ENCODE assay signal across 11 cellular contexts in the genomic region with DNA sequence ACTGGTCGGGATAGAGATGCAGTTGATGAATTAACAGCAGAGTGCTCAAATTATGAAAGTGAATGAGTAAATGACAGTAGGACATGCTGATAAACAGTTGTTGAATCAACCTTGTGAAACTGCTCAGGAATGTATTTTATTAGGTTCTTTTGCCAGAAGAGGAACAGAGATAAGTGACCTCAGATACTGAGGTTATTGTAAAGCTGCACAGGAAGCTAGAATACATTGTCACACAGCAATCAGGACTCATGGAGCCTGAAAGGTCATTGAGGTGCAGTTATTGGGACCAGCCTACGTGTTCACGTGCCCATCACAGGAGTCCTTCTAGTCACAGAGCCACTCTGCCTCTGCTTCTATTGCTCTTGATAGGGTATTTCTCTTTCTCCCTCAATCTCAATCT. TPM values are rescaled to one million over a fixed set of nuclear protein-coding genes. Genes with fewer than 3 reads are reported as not detected.
A peak's percentile ranks its signal among the peaks of the same experiment; 100 is the strongest.
DNase-seq lines count a peak whose midpoint lies in the region; ATAC-seq and TF ChIP-seq lines count a peak whose summit lies in the region.
"Had no signal": no experiment of that assay in that cellular context is flagged by ENCODE, and none has a peak within 500 bp of the region (broad histone marks: within the 10 kb centered on the region; RNA-seq: fewer than 3 reads in every experiment).

No MANE protein-coding gene starts in this region.

- H3K9me3 Mint-ChIP-seq in stimulated activated naive CD8-positive, alpha-beta T cell treated with anti-CD3 and anti-CD28 coated beads, Interleukin-15, amount 100 ng/mL, for 72 hours: peaks cover 0 to 6% of the 10 kb centered on the region in 2 donors
- H3K9me3 Mint-ChIP-seq in chondrocyte (ENCODE audit: low read depth): peaks cover 6% of the 10 kb centered on the region
- H3K9me3 Mint-ChIP-seq: activated naive CD4-positive, alpha-beta T cell treated with anti-CD3 and anti-CD28 coated beads, Interleukin-2, amount 50 U/mL, for 24 hours had no signal

- ATAC-seq in GM18858 (IDR thresholded peaks at IDR 0.05; ENCODE audit: unreplicated experiment) (peak; percentile 94), HG02623 (IDR thresholded peaks at IDR 0.05; ENCODE audit: unreplicated experiment) (peak; percentile 82), HG03575 (IDR thresholded peaks at IDR 0.05; ENCODE audit: extremely low read depth, insufficient number of reproducible peaks, low FRiP score, unreplicated experiment) (peak; percentile 75), right lobe of liver (peak; percentile 65 to 85 (median 81)), mucosa of descending colon (no peak)
- ATAC-seq in stimulated activated naive CD8-positive, alpha-beta T cell treated with anti-CD3 and anti-CD28 coated beads, Interleukin-15, amount 100 ng/mL, for 72 hours: no peak

- H3K36me3 Mint-ChIP-seq in chondrocyte (ENCODE audit: low read depth): no peaks in the 10 kb centered on the region

- H3K27ac Mint-ChIP-seq in stimulated activated naive CD8-positive, alpha-beta T cell treated with anti-CD3 and anti-CD28 coated beads, Interleukin-15, amount 100 ng/mL, for 72 hours: no peak overlapping the region
- no peak overlapping the region for H3K27ac Mint-ChIP-seq in chondrocyte (ENCODE audit: unreplicated experiment)
- H3K27ac Mint-ChIP-seq: activated naive CD4-positive, alpha-beta T cell treated with anti-CD3 and anti-CD28 coated beads, Interleukin-2, amount 50 U/mL, for 24 hours had no signal

- TF ChIP-seq CTCF in right lobe of liver (IDR thresholded peaks at IDR 0.05): no peak
- no peak for TF ChIP-seq CTCF in mucosa of descending colon (IDR thresholded peaks at IDR 0.05)
- no peak for TF ChIP-seq CTCF in chondrocyte (IDR thresholded peaks at IDR 0.05)

- intact Hi-C loops in right lobe of liver (cut with DNase I) (no loop called here), mucosa of descending colon (cut with DNase I, micrococcal nuclease) (no loop called here)

- no peak overlapping the region for H3K4me3 Mint-ChIP-seq in stimulated activated naive CD8-positive, alpha-beta T cell treated with anti-CD3 and anti-CD28 coated beads, Interleukin-15, amount 100 ng/mL, for 72 hours
- H3K4me3 Mint-ChIP-seq in chondrocyte (ENCODE audit: unreplicated experiment): no peak overlapping the region
- H3K4me3 Mint-ChIP-seq: activated naive CD4-positive, alpha-beta T cell treated with anti-CD3 and anti-CD28 coated beads, Interleukin-2, amount 50 U/mL, for 24 hours had no signal

- WGBS in right lobe of liver (ENCODE audit: insufficient coverage, low coverage, low lambda C conversion rate, missing lambda C conversion rate): 46% methylated on average over 3 of the region's 3 CpGs

- no peak for TF ChIP-seq POLR2A in right lobe of liver (IDR thresholded peaks at IDR 0.05)

- H3K36me3 ChIP-seq in right lobe of liver: no peaks in the 10 kb centered on the region
- no peaks in the 10 kb centered on the region for H3K36me3 ChIP-seq in mucosa of descending colon (ENCODE audit: low read depth)

- peaks cover 42% of the 10 kb centered on the region for H3K4me1 Mint-ChIP-seq in stimulated activated naive CD8-positive, alpha-beta T cell treated with anti-CD3 and anti-CD28 coated beads, Interleukin-15, amount 100 ng/mL, for 72 hours
- H3K4me1 Mint-ChIP-seq in chondrocyte (ENCODE audit: low read depth): peaks cover 9% of the 10 kb centered on the region

- no peak overlapping the region for H3K4me3 ChIP-seq in right lobe of liver
- H3K4me3 ChIP-seq in mucosa of descending colon: no peak overlapping the region

- H3K4me1 ChIP-seq in right lobe of liver (no peaks in the 10 kb centered on the region), mucosa of descending colon (ENCODE audit: low read depth) (no peaks in the 10 kb centered on the region)

- H3K27me3 Mint-ChIP-seq in stimulated activated naive CD8-positive, alpha-beta T cell treated with anti-CD3 and anti-CD28 coated beads, Interleukin-15, amount 100 ng/mL, for 72 hours: no peaks in the 10 kb centered on the region
- H3K27me3 Mint-ChIP-seq in chondrocyte (ENCODE audit: low read depth): no peaks in the 10 kb centered on the region
- H3K27me3 Mint-ChIP-seq: activated naive CD4-positive, alpha-beta T cell treated with anti-CD3 and anti-CD28 coated beads, Interleukin-2, amount 50 U/mL, for 24 hours had no signal

- H3K9me3 ChIP-seq in right lobe of liver (no peaks in the 10 kb centered on the region), mucosa of descending colon (no peaks in the 10 kb centered on the region)

- DNase-seq in right lobe of liver (no peak), NCI-H345 treated with DMSO at 0.1 percent for 48 hours (lab: John Stamatoyannopoulos, UW; ENCODE audit: unreplicated experiment) (no peak), mucosa of descending colon (no peak), chondrocyte (ENCODE audit: low spot score) (no peak)
- DNase-seq in stimulated activated naive CD8-positive, alpha-beta T cell treated with anti-CD3 and anti-CD28 coated beads, Interleukin-15, amount 100 ng/mL, for 72 hours: no peak
- DNase-seq: DMS79 treated with DMSO at 0.1 percent for 48 hours, T-helper 2 cell had no signal

- H3K27ac ChIP-seq in right lobe of liver: no peak overlapping the region

- no peaks in the 10 kb centered on the region for H3K27me3 ChIP-seq in right lobe of liver

RNA-seq across cellular contexts. Expression of gene MED4, which starts 47.5 kb away (rescaled TPM):
- total RNA-seq in right lobe of liver (10 to 100 TPM; 15.1 to 22.5 (median 20.7) TPM), mucosa of descending colon (10 to 100 TPM; 42.0 to 47.6 (median 43.6) TPM), chondrocyte (32.5 to 45.1 TPM (median 34.6 TPM) in 3 replicates)

Comparison
In these comparisons a context has a peak if more than half of its experiments do, and no peak if none do; other contexts are left out.
1. ATAC-seq: peak in GM18858 (single experiment), HG02623 (single experiment), HG03575 (single experiment) and right lobe of liver (4 of 4); none in stimulated activated naive CD8-positive, alpha-beta T cell treated with anti-CD3 and anti-CD28 coated beads, Interleukin-15, amount 100 ng/mL, for 72 hours (single experiment) and mucosa of descending colon (single experiment).